22 cellular contexts compared by ENCODE assay signal in the genomic region with DNA sequence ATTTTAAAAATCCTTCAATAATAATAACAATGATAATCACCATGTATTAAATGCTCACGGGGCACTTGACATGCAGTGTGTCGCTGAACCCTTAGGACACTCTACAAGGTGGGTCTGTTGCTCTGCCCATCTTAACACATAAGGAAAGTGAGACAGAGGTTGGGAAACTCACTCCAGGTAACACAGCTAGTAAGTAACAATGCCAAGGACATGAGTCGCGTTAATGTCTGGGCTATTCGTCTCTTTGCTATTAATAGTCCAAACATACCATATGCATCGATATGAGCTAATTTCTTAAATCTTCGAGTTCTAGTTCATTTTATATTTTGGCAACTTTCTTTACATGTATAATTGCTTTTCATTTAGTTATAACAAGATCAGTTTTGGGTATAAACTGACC.
"Had no signal": no experiment of that assay in that cellular context is flagged by ENCODE, and none has a peak within 500 bp of the region (broad histone marks: within the 10 kb centered on the region; RNA-seq: fewer than 3 reads in every experiment).

No MANE protein-coding gene starts in this region.

- DNase-seq: activated CD4-positive, alpha-beta memory T cell treated with anti-CD3 and anti-CD28 coated beads, Interleukin-2, amount 10 ng/mL, durations not matched to agents 7 days and 5 days; activated CD4-positive, alpha-beta T cell treated with anti-CD3 and anti-CD28 coated beads for 48 hours; activated naive CD4-positive, alpha-beta T cell; activated naive CD8-positive, alpha-beta T cell treated with anti-CD3 and anti-CD28 coated beads for 36 hours; activated T-cell treated with anti-CD3 and anti-CD28 coated beads, Interleukin-2, amount 50 U/mL, for 1 hour; amygdala; cerebellar nuclear complex; cortex of kidney; heart right ventricle; mesendoderm; naive thymus-derived CD8-positive, alpha-beta T cell; stimulated activated CD4-positive, alpha-beta T cell treated with anti-CD3 and anti-CD28 coated beads, Interleukin-1b, Interleukin-23, amount 100 ng/mL, for 48 hours; stimulated activated CD8-positive, alpha-beta memory T cell treated with anti-CD3 and anti-CD28 coated beads, Interleukin-4, amount 100 ng/mL, for 48 hours; stimulated activated naive CD4-positive, alpha-beta T cell; thyroid gland had no signal

- H3K79me2 ChIP-seq: parathyroid adenoma had no signal

- ATAC-seq: activated T-helper 17 cell treated with anti-CD3 and anti-CD28 coated beads, Interleukin-2, amount 50 U/mL, for 72 hours; heart right ventricle; naive thymus-derived CD8-positive, alpha-beta T cell; WTC11 had no signal

- H2AFZ ChIP-seq: parathyroid adenoma had no signal

- H3K27me3 ChIP-seq: heart right ventricle, neutrophil, thyroid gland had no signal

- H3K4me1 ChIP-seq: heart right ventricle, parathyroid adenoma, thyroid gland had no signal

- H3K4me3 ChIP-seq: heart right ventricle, thyroid gland had no signal

- H3K9me3 Mint-ChIP-seq: activated CD4-positive, alpha-beta memory T cell treated with anti-CD3 and anti-CD28 coated beads, Interleukin-2, amount 10 ng/mL, durations not matched to agents 7 days and 5 days; activated naive CD8-positive, alpha-beta T cell treated with anti-CD3 and anti-CD28 coated beads for 36 hours; activated T-helper 17 cell treated with anti-CD3 and anti-CD28 coated beads, Interleukin-2, amount 50 U/mL, for 72 hours; naive thymus-derived CD8-positive, alpha-beta T cell; T-helper 2 cell treated with Interferon-gamma antibody and Interleukin-4, amounts not matched to agents 5 μg/mL and 100 μg/mL, for 36 hours had no signal

- H3K36me3 Mint-ChIP-seq: activated naive CD8-positive, alpha-beta T cell treated with anti-CD3 and anti-CD28 coated beads for 36 hours; naive thymus-derived CD8-positive, alpha-beta T cell had no signal

- H3K4me3 Mint-ChIP-seq: activated CD4-positive, alpha-beta memory T cell treated with anti-CD3 and anti-CD28 coated beads, Interleukin-2, amount 10 ng/mL, durations not matched to agents 7 days and 5 days; activated naive CD8-positive, alpha-beta T cell treated with anti-CD3 and anti-CD28 coated beads for 36 hours; activated T-helper 17 cell treated with anti-CD3 and anti-CD28 coated beads, Interleukin-2, amount 50 U/mL, for 72 hours; naive thymus-derived CD8-positive, alpha-beta T cell; T-helper 2 cell treated with Interferon-gamma antibody and Interleukin-4, amounts not matched to agents 5 μg/mL and 100 μg/mL, for 36 hours; WTC11 had no signal

- H3K27ac Mint-ChIP-seq: activated CD4-positive, alpha-beta memory T cell treated with anti-CD3 and anti-CD28 coated beads, Interleukin-2, amount 10 ng/mL, durations not matched to agents 7 days and 5 days; activated naive CD8-positive, alpha-beta T cell treated with anti-CD3 and anti-CD28 coated beads for 36 hours; activated T-helper 17 cell treated with anti-CD3 and anti-CD28 coated beads, Interleukin-2, amount 50 U/mL, for 72 hours; naive thymus-derived CD8-positive, alpha-beta T cell; T-helper 2 cell treated with Interferon-gamma antibody and Interleukin-4, amounts not matched to agents 5 μg/mL and 100 μg/mL, for 36 hours; WTC11 had no signal

- H3K36me3 ChIP-seq: neutrophil had no signal

- H3K27ac ChIP-seq: heart right ventricle, neutrophil, parathyroid adenoma, thyroid gland had no signal

- FAIRE-seq: endometrium, TTC549 had no signal

- H3K9ac ChIP-seq: parathyroid adenoma had no signal

- H3K9me3 ChIP-seq: heart right ventricle, neutrophil, thyroid gland had no signal
